Comparison of ENCODE assay signal across 8 cellular contexts in genomic region chr12:88035907-88036289, GRCh38. TPM values are rescaled to one million over a fixed set of nuclear protein-coding genes. Genes with fewer than 3 reads are reported as not detected.
A peak's percentile ranks its signal among the peaks of the same experiment; 100 is the strongest.
DNase-seq lines count a peak whose midpoint lies in the region; ATAC-seq and TF ChIP-seq lines count a peak whose summit lies in the region.

No MANE protein-coding gene starts in this region.

- H3K36me3 Mint-ChIP-seq in activated naive CD4-positive, alpha-beta T cell treated with anti-CD3 and anti-CD28 coated beads, Interleukin-2, amount 50 U/mL, for 72 hours: peaks cover 11 to 26% of the 10 kb centered on the region in 2 donors
- no peaks in the 10 kb centered on the region for H3K36me3 Mint-ChIP-seq in immature natural killer cell

- POLR2A ChIA-PET in BJ (lab: Charles Lee): no interaction called here

- CTCF ChIA-PET in BJ (lab: Yijun Ruan, JAX): no interaction called here

- H3K4me3 ChIP-seq in BJ (ENCODE audit: low read depth, low read length): peak overlapping the region; percentile 77

- ATAC-seq in GM19372 (IDR thresholded peaks at IDR 0.05; ENCODE audit: low read depth, unreplicated experiment) (peak; percentile 19), HG03354 (IDR thresholded peaks at IDR 0.05; ENCODE audit: poor library complexity, severe bottlenecking, unreplicated experiment) (peak; percentile 24)
- peak in 1 of 2 donors; percentile 36 for ATAC-seq in activated naive CD4-positive, alpha-beta T cell treated with anti-CD3 and anti-CD28 coated beads, Interleukin-2, amount 50 U/mL, for 72 hours

- H3K4me3 Mint-ChIP-seq in immature natural killer cell: peak overlapping the region; percentile 94 to 96 (median 95)

- peak overlapping the region; percentile 95 for H3K27ac Mint-ChIP-seq in activated naive CD4-positive, alpha-beta T cell treated with anti-CD3 and anti-CD28 coated beads, Interleukin-2, amount 50 U/mL, for 72 hours
- peak overlapping the region; percentile 50 to 92 (median 88) for H3K27ac Mint-ChIP-seq in immature natural killer cell

- peak overlapping the region; percentile 70 for H3K27ac ChIP-seq in substantia nigra (ENCODE audit: low read depth, low read length, poor library complexity, severe bottlenecking)

- no peaks in the 10 kb centered on the region for H3K36me3 ChIP-seq in BJ (ENCODE audit: control insufficient read depth, insufficient read depth, low read length)

- H3K4me1 Mint-ChIP-seq in immature natural killer cell: peaks cover 27 to 58% of the 10 kb centered on the region in 2 donors

- no peak for DNase-seq in BJ (ENCODE audit: low read depth)
- DNase-seq in activated naive CD4-positive, alpha-beta T cell treated with anti-CD3 and anti-CD28 coated beads, Interleukin-2, amount 50 U/mL, for 72 hours (ENCODE audit: low spot score in 2 of 2): no peak
- DNase-seq in immature natural killer cell: no peak
- DNase-seq in substantia nigra (lab: John Stamatoyannopoulos, UW): no peak
- DNase-seq in NCI-H2196 treated with DMSO at 0.1 percent for 48 hours (lab: John Stamatoyannopoulos, UW; ENCODE audit: unreplicated experiment): no peak
- no peak for DNase-seq in DMS153 (lab: John Stamatoyannopoulos, UW)

- no peaks in the 10 kb centered on the region for H3K27me3 ChIP-seq in BJ (ENCODE audit: control insufficient read depth, insufficient read depth, low read length)

- H3K9me3 Mint-ChIP-seq in activated naive CD4-positive, alpha-beta T cell treated with anti-CD3 and anti-CD28 coated beads, Interleukin-2, amount 50 U/mL, for 72 hours: peaks cover 5 to 6% of the 10 kb centered on the region in 2 donors
- no peaks in the 10 kb centered on the region for H3K9me3 Mint-ChIP-seq in immature natural killer cell

- no peak for TF ChIP-seq CTCF in BJ (IDR thresholded peaks at IDR 0.05; ENCODE audit: insufficient read depth, low read depth, low read length)

- H3K27me3 Mint-ChIP-seq in immature natural killer cell (ENCODE audit: low read depth in 3 of 3): peaks cover 0 to 9% (median 0%) of the 10 kb centered on the region in 3 donors

RNA-seq across cellular contexts. Expression of gene C12orf50, which starts 6.7 kb away (rescaled TPM):
- polyA plus RNA-seq in BJ (2011; rRNA removed) (not detected in 2 replicates), immature natural killer cell (not detected)
- polyA minus RNA-seq in BJ (2011; rRNA and poly(A)+ RNA removed): 0.05 TPM in 1 of 2 replicates, not detected in the other
- under 1 TPM; 0.07 to 0.18 TPM for total RNA-seq in activated naive CD4-positive, alpha-beta T cell treated with anti-CD3 and anti-CD28 coated beads, Interleukin-2, amount 50 U/mL, for 72 hours
